In the genomic region with DNA sequence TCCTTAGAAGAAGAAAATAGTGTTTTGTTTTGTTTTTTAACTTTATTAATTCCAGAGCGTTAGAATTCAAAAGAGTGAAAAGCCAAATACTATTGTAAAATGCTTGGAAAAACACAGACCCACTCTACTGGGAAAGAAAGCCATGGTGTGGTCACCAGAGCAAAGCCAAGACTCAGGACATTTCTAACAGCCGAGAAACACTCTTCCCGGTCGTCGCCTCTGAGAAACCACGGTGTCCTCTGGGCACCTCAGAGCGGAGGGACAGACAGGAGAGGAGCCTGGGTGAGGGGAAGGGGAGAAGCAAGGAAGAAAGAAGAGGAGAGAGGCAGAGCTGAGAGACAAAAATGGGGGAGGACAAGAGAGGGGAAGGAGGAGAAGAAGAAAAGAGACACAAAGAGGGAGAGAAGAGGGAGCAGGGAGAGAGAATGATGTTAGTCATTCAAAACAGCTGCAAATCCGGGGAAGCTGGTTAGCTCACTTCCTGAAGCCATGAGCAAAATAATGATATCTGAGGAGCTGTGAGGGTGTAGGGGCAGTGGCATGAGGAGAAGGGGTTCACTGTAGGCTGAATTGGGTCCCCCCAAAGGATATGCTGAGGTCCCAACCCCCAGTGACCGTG, we compare ENCODE assay signal across 1 cellular context.
TF ChIP-seq lines count a peak whose summit lies in the region.

No MANE protein-coding gene starts in this region.

TF ChIP-seq in IMR-90, 13 proteins besides CTCF, POLR2A, EP300 and RAD21:
- TF ChIP-seq RFX5 (IDR thresholded peaks at IDR 0.05; ENCODE audit: low read depth, low read length) (no peak), FOS (IDR thresholded peaks at IDR 0.05; ENCODE audit: low read depth, low read length) (no peak), BHLHE40 (IDR thresholded peaks at IDR 0.05; ENCODE audit: low read depth, low read length) (no peak), MAZ (IDR thresholded peaks at IDR 0.05; ENCODE audit: borderline replicate concordance, low read depth, low read length) (no peak), NFE2L2 (IDR thresholded peaks at IDR 0.05; ENCODE audit: low read depth, low read length) (no peak), CEBPB (IDR thresholded peaks at IDR 0.05; ENCODE audit: low read depth, low read length) (no peak), CHD1 (IDR thresholded peaks at IDR 0.05; ENCODE audit: low read depth, low read length) (no peak), SMC3 (IDR thresholded peaks at IDR 0.05; ENCODE audit: low read depth, low read length) (no peak), MXI1 (IDR thresholded peaks at IDR 0.05; ENCODE audit: borderline replicate concordance, low read depth, low read length) (no peak), RCOR1 (IDR thresholded peaks at IDR 0.05; ENCODE audit: insufficient replicate concordance, low read length) (no peak), MAFK (IDR thresholded peaks at IDR 0.05; ENCODE audit: low read depth, low read length) (no peak)
- TF ChIP-seq, protein P1, sequence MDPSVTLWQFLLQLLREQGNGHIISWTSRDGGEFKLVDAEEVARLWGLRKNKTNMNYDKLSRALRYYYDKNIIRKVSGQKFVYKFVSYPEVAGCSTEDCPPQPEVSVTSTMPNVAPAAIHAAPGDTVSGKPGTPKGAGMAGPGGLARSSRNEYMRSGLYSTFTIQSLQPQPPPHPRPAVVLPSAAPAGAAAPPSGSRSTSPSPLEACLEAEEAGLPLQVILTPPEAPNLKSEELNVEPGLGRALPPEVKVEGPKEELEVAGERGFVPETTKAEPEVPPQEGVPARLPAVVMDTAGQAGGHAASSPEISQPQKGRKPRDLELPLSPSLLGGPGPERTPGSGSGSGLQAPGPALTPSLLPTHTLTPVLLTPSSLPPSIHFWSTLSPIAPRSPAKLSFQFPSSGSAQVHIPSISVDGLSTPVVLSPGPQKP (IDR thresholded peaks at IDR 0.05; ENCODE audit: borderline replicate concordance, low read depth, low read length), result no peak
- TF ChIP-seq, protein P2, sequence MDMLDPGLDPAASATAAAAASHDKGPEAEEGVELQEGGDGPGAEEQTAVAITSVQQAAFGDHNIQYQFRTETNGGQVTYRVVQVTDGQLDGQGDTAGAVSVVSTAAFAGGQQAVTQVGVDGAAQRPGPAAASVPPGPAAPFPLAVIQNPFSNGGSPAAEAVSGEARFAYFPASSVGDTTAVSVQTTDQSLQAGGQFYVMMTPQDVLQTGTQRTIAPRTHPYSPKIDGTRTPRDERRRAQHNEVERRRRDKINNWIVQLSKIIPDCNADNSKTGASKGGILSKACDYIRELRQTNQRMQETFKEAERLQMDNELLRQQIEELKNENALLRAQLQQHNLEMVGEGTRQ (IDR thresholded peaks at IDR 0.05; ENCODE audit: low read depth, low read length), result no peak
